In genomic region chr1:42932442-42932941, GRCh38 we compare ENCODE assay signal across 9 cellular contexts. TPM values are rescaled to one million over a fixed set of nuclear protein-coding genes. Genes with fewer than 3 reads are reported as not detected.
DNase-seq lines count a peak whose midpoint lies in the region; ATAC-seq and TF ChIP-seq lines count a peak whose summit lies in the region.
"Had no signal": no experiment of that assay in that cellular context is flagged by ENCODE, and none has a peak within 500 bp of the region (broad histone marks: within the 10 kb centered on the region; RNA-seq: fewer than 3 reads in every experiment).

No MANE protein-coding gene starts in this region.

- no peak overlapping the region for H3K4me3 Mint-ChIP-seq in HFFc6
- H3K4me3 Mint-ChIP-seq in activated naive CD8-positive, alpha-beta T cell treated with anti-CD3 and anti-CD28 coated beads for 36 hours = peak overlapping the region; percentile 41
- H3K4me3 Mint-ChIP-seq in naive thymus-derived CD8-positive, alpha-beta T cell = peak overlapping the region; percentile 55 to 91 (median 78)

- H3K27ac ChIP-seq in C4-2B = peak overlapping the region; percentile 89

- peaks cover 10% of the 10 kb centered on the region for H3K27me3 Mint-ChIP-seq in HFFc6 (ENCODE audit: insufficient read depth)
- no peaks in the 10 kb centered on the region for H3K27me3 Mint-ChIP-seq in activated naive CD8-positive, alpha-beta T cell treated with anti-CD3 and anti-CD28 coated beads for 36 hours
- H3K27me3 Mint-ChIP-seq in naive thymus-derived CD8-positive, alpha-beta T cell = no peaks in the 10 kb centered on the region

- no peak for ATAC-seq in naive thymus-derived CD8-positive, alpha-beta T cell
- no peak for ATAC-seq in GM21723 (IDR thresholded peaks at IDR 0.05; ENCODE audit: unreplicated experiment)

- peaks cover 42% of the 10 kb centered on the region for H3K4me1 Mint-ChIP-seq in HFFc6 (ENCODE audit: low read depth)
- peaks cover 72% of the 10 kb centered on the region for H3K4me1 Mint-ChIP-seq in activated naive CD8-positive, alpha-beta T cell treated with anti-CD3 and anti-CD28 coated beads for 36 hours
- H3K4me1 Mint-ChIP-seq in naive thymus-derived CD8-positive, alpha-beta T cell = peaks cover 52 to 89% (median 84%) of the 10 kb centered on the region in 4 donors

- POLR2A ChIA-PET in naive thymus-derived CD8-positive, alpha-beta T cell (lab: Charles Lee) = interaction anchor here (0.8 to 2.5 kb wide), 12 partner anchors 9 to 166 kb away, joined by 3 to 56 read pairs (median 6); partner anchors contain the start of genes C1orf50, P3H1 and SLC2A1

- TF ChIP-seq CTCF in C4-2B (conservative IDR thresholded peaks at IDR 0.05) (no peak), HFFc6 (IDR thresholded peaks at IDR 0.05) (no peak)

- H3K36me3 Mint-ChIP-seq in HFFc6 (ENCODE audit: low read depth) = peaks cover 43% of the 10 kb centered on the region
- H3K36me3 Mint-ChIP-seq in activated naive CD8-positive, alpha-beta T cell treated with anti-CD3 and anti-CD28 coated beads for 36 hours = peaks cover 56% of the 10 kb centered on the region
- H3K36me3 Mint-ChIP-seq in naive thymus-derived CD8-positive, alpha-beta T cell = peaks cover 4 to 50% (median 10%) of the 10 kb centered on the region in 3 donors

- H3K9me3 Mint-ChIP-seq in HFFc6 = no peaks in the 10 kb centered on the region
- no peaks in the 10 kb centered on the region for H3K9me3 Mint-ChIP-seq in activated naive CD8-positive, alpha-beta T cell treated with anti-CD3 and anti-CD28 coated beads for 36 hours
- H3K9me3 Mint-ChIP-seq in naive thymus-derived CD8-positive, alpha-beta T cell = no peaks in the 10 kb centered on the region

- H3K27ac Mint-ChIP-seq in HFFc6 = peak overlapping the region; percentile 57
- H3K27ac Mint-ChIP-seq in activated naive CD8-positive, alpha-beta T cell treated with anti-CD3 and anti-CD28 coated beads for 36 hours = peak overlapping the region; percentile 89
- peak overlapping the region; percentile 90 to 99 (median 96) for H3K27ac Mint-ChIP-seq in naive thymus-derived CD8-positive, alpha-beta T cell

- DNase-seq in HFFc6 (no peak), cerebellar cortex (ENCODE audit: low spot score) (no peak), DMS 273 (lab: John Stamatoyannopoulos, UW; ENCODE audit: unreplicated experiment) (no peak)
- DNase-seq in activated naive CD8-positive, alpha-beta T cell treated with anti-CD3 and anti-CD28 coated beads for 36 hours = no peak
- DNase-seq in naive thymus-derived CD8-positive, alpha-beta T cell = no peak
- no peak for DNase-seq in stimulated activated naive CD4-positive, alpha-beta T cell treated with Interleukin-2 at 50 U/mL for 16 hours (lab: John Stamatoyannopoulos, UW)
- DNase-seq: GOT3 had no signal

RNA-seq across cellular contexts. Expression of gene SLC2A1, which starts 26.2 kb away (rescaled TPM):
- 100 to 1,000 TPM in 4 of 6 experiments, 10 to 100 TPM in 2; 89.7 to 174 (median 105) TPM for total RNA-seq in HFFc6 (2021; fragmentation: NEBNext Ultra II Directional; extraction: Animal tissue kit (Norgen Biotek cat#: 25700))
- 100 to 1,000 TPM; 105 to 114 TPM for total RNA-seq in activated naive CD8-positive, alpha-beta T cell treated with anti-CD3 and anti-CD28 coated beads for 36 hours
- 10 to 100 TPM; 57.2 to 57.3 TPM for total RNA-seq in naive thymus-derived CD8-positive, alpha-beta T cell
- 10 to 100 TPM; 17.7 to 22.8 (median 22.0) TPM for polyA plus RNA-seq in naive thymus-derived CD8-positive, alpha-beta T cell
